ENCODE assay signal across 9 cellular contexts in genomic region chr6:33290459-33290858, GRCh38. TPM values are rescaled to one million over a fixed set of nuclear protein-coding genes. Genes with fewer than 3 reads are reported as not detected.
DNase-seq lines count a peak whose midpoint lies in the region; ATAC-seq, FAIRE-seq and TF ChIP-seq lines count a peak whose summit lies in the region.
"Had no signal": no experiment of that assay in that cellular context is flagged by ENCODE, and none has a peak within 500 bp of the region (broad histone marks: within the 10 kb centered on the region; RNA-seq: fewer than 3 reads in every experiment).

No MANE protein-coding gene starts in this region.

- ATAC-seq in IMR-90 (ENCODE audit: low read depth) = no peak

- no peak overlapping the region for H4K91ac ChIP-seq in IMR-90 (ENCODE audit: insufficient read depth, low read depth, low read length)

- TF ChIP-seq POLR2A in IMR-90 (IDR thresholded peaks at IDR 0.05; ENCODE audit: low read depth, low read length) (no peak), H54 (IDR thresholded peaks at IDR 0.05; ENCODE audit: low read depth, low read length) (no peak)

- H3K36me3 ChIP-seq in IMR-90 (ENCODE audit: control insufficient read depth, insufficient read depth, low read length) (peaks cover 36% of the 10 kb centered on the region), muscle layer of colon (ENCODE audit: insufficient read depth, low read length) (peaks cover 54% of the 10 kb centered on the region)

- no peak for TF ChIP-seq RAD21 in IMR-90 (IDR thresholded peaks at IDR 0.05; ENCODE audit: low read length)

- H3K4me3 Mint-ChIP-seq in MCF 10A (ENCODE audit: unreplicated experiment) = peak overlapping the region; percentile 88

- H3K36me3 Mint-ChIP-seq in MCF 10A (ENCODE audit: insufficient read depth, unreplicated experiment) = peaks cover 53% of the 10 kb centered on the region

- peak overlapping the region; percentile 53 to 94; a peak in 2 of 4 replicates for H4K8ac ChIP-seq in IMR-90 (ENCODE audit: low read depth in 2 of 2, low read length in 2 of 2)

- no peak overlapping the region for H3K27ac ChIP-seq in IMR-90 (ENCODE audit: insufficient read depth, low read length)
- H3K27ac ChIP-seq in muscle layer of colon (ENCODE audit: low read depth, low read length) = no peak overlapping the region

- FAIRE-seq in H54 (lab: Jason Lieb, UNC) = no peak

- H2BK15ac ChIP-seq in IMR-90 (ENCODE audit: low read depth, low read length) = no peak overlapping the region

- no peak overlapping the region for H3K14ac ChIP-seq in IMR-90 (replicated peaks; ENCODE audit: low read depth, low read length)

- no peak overlapping the region for H3K23ac ChIP-seq in IMR-90 (ENCODE audit: low read depth, low read length)

- POLR2A ChIA-PET in IMR-90 (lab: Charles Lee; ENCODE audit: unreplicated experiment) (no interaction called here), MCF 10A (lab: Yijun Ruan, JAX) (interaction anchor here (0.6 to 7.1 kb wide), 10 partner anchors 8 to 319 kb away, joined by 3 to 148 read pairs (median 23); partner anchors contain the start of genes B3GALT4, RGL2, RPS18 and TAPBP), GM10248 (lab: Yijun Ruan, JAX) (interaction anchor here (0.8 kb wide), 1 partner anchor 23 kb away, joined by 4 read pairs; no protein-coding TSS in a partner anchor)

- H3K56ac ChIP-seq in IMR-90 (ENCODE audit: extremely low read depth, insufficient read depth, low read length) = no peak overlapping the region

- H3K4ac ChIP-seq in IMR-90 (ENCODE audit: low read depth, low read length) = no peak overlapping the region

- H3K79me1 ChIP-seq in IMR-90 (ENCODE audit: low read depth in 1 of 2, low read length in 2 of 2) = peaks cover 27 to 53% of the 10 kb centered on the region in 2 experiments

- H3K9ac ChIP-seq in IMR-90 (ENCODE audit: low read depth, low read length) (no peak overlapping the region), muscle layer of colon (ENCODE audit: low read length) (peak overlapping the region; percentile 65)

- no peak for TF ChIP-seq CTCF in AG10803 (conservative IDR thresholded peaks at IDR 0.05; ENCODE audit: low read length)
- TF ChIP-seq CTCF in IMR-90 (conservative IDR thresholded peaks at IDR 0.05; ENCODE audit: low read depth, low read length) = no peak
- no peak for TF ChIP-seq CTCF in MCF 10A (IDR thresholded peaks at IDR 0.05; ENCODE audit: unreplicated experiment)
- no peak for TF ChIP-seq CTCF in GM10248 (IDR thresholded peaks at IDR 0.05; ENCODE audit: control extremely low read depth, extremely low read depth, low read depth, missing control alignments)

- H2BK120ac ChIP-seq in IMR-90 (ENCODE audit: low read depth, low read length) = no peak overlapping the region

- no peak overlapping the region for H4K5ac ChIP-seq in IMR-90 (ENCODE audit: low read depth, low read length)

- no peak overlapping the region for H2BK20ac ChIP-seq in IMR-90 (ENCODE audit: low read depth, low read length)

- no peaks in the 10 kb centered on the region for H4K20me1 ChIP-seq in IMR-90 (ENCODE audit: insufficient read depth, low read length)

- H2AK5ac ChIP-seq in IMR-90 (ENCODE audit: low read depth, low read length) = no peak overlapping the region

- dilution Hi-C loops in IMR-90 (cut with HindIII; ENCODE audit: low sequenced_read_pairs, unreplicated experiment) = no loop called here

- no peaks in the 10 kb centered on the region for H3K9me3 ChIP-seq in IMR-90 (ENCODE audit: control insufficient read depth, insufficient read depth, low read length)
- no peaks in the 10 kb centered on the region for H3K9me3 ChIP-seq in muscle layer of colon (ENCODE audit: low read length)

- in situ Hi-C loops in IMR-90 (cut with MboI; ENCODE audit: low sequenced_read_pairs) = no loop called here

- H2BK5ac ChIP-seq in IMR-90 (ENCODE audit: low read depth, low read length, poor library complexity, severe bottlenecking) = no peak overlapping the region

- no TSS peak for BruUV-seq in IMR-90 (replicated peaks; lab: Mats Ljungman, UMichigan)
- no TSS peak for BruUV-seq in MCF 10A (replicated peaks; lab: Mats Ljungman, UMichigan)

- peaks cover 24% of the 10 kb centered on the region for H3K4me1 Mint-ChIP-seq in MCF 10A (ENCODE audit: insufficient read depth, unreplicated experiment)

- 91% methylated on average over 4 of the region's 7 CpGs; no CpG with 5 or more reads in 1 of the 2 experiments for WGBS in IMR-90 (ENCODE audit: extremely low coverage in 2 of 2, insufficient read length in 1 of 2), 2 experiments

- H3K4me3 ChIP-seq in AG10803 (ENCODE audit: low read length) (peak overlapping the region; percentile 96), IMR-90 (ENCODE audit: insufficient read depth, low read depth, low read length) (no peak overlapping the region), muscle layer of colon (ENCODE audit: low read depth in 1 of 2, low read length in 2 of 2) (peak overlapping the region in 1 of 2 donors; percentile 79)

- intact Hi-C loops in IMR-90 (cut with micrococcal nuclease) = no loop called here
- intact Hi-C loops in MCF 10A (cut with micrococcal nuclease) = no loop called here

- H3K27me3 ChIP-seq in IMR-90 (ENCODE audit: control insufficient read depth, insufficient read depth, low read length) = no peaks in the 10 kb centered on the region
- H3K27me3 ChIP-seq in muscle layer of colon (ENCODE audit: control insufficient read depth in 1 of 2, insufficient read depth in 2 of 2, low read length in 2 of 2) = no peaks in the 10 kb centered on the region

- H2AK9ac ChIP-seq in IMR-90 (replicated peaks; ENCODE audit: low read depth, low read length, poor library complexity) = peak overlapping the region; percentile 91

- no peaks in the 10 kb centered on the region for H3K9me3 Mint-ChIP-seq in MCF 10A (ENCODE audit: unreplicated experiment)

- no peak overlapping the region for H3K18ac ChIP-seq in IMR-90 (ENCODE audit: low read depth, low read length)

- no peak overlapping the region for H3K27ac Mint-ChIP-seq in MCF 10A (ENCODE audit: low read depth, unreplicated experiment)

- H3K4me1 ChIP-seq in IMR-90 (ENCODE audit: control insufficient read depth, insufficient read depth, low read length) = peaks cover 7% of the 10 kb centered on the region
- peaks cover 19% of the 10 kb centered on the region for H3K4me1 ChIP-seq in muscle layer of colon (ENCODE audit: insufficient read depth, low read length)

- CTCF ChIA-PET in IMR-90 (lab: Yijun Ruan, JAX) (no interaction called here), MCF 10A (lab: Yijun Ruan, JAX) (interaction anchor here (0.7 kb wide), 2 partner anchors 9 to 12 kb away, joined by 3 to 8 read pairs; partner anchors contain the start of gene RGL2), GM10248 (lab: Yijun Ruan, JAX) (interaction anchor here (1.2 to 4.1 kb wide), 7 partner anchors 9 to 410 kb away, joined by 3 to 37 read pairs (median 3); partner anchors contain the start of genes B3GALT4, RPS18 and VPS52)

- peaks cover 3% of the 10 kb centered on the region; the same call in 1 of the 2 replicates for H3K9me1 ChIP-seq in IMR-90 (ENCODE audit: insufficient read depth, low read length)

- H3K27me3 Mint-ChIP-seq in MCF 10A (ENCODE audit: insufficient read depth, unreplicated experiment) = no peaks in the 10 kb centered on the region

- no peak overlapping the region for H2AFZ ChIP-seq in IMR-90 (replicated peaks; ENCODE audit: low read length, poor library complexity)

- DNase-seq in AG10803 (ENCODE audit: low read depth) (no peak), IMR-90 (no peak), MCF 10A (ENCODE audit: unreplicated experiment) (no peak), iPS-NIHi7 (ENCODE audit: extremely low spot score) (no peak), NCI-H1694 (lab: John Stamatoyannopoulos, UW) (no peak), H54 (ENCODE audit: insufficient read length, low spot score) (no peak), GM10248 (ENCODE audit: extremely low spot score) (no peak)
- DNase-seq: effector CD8-positive, alpha-beta T cell had no signal

- peak overlapping the region; percentile 97; the same call in 1 of the 2 replicates for H3K4me2 ChIP-seq in IMR-90 (ENCODE audit: low read depth, low read length)

TF ChIP-seq in IMR-90, 13 proteins besides CTCF, POLR2A, EP300 and RAD21 (continues in another document):
- TF ChIP-seq MAZ (IDR thresholded peaks at IDR 0.05; ENCODE audit: borderline replicate concordance, low read depth, low read length) = no peak
- no peak for TF ChIP-seq SMC3 (IDR thresholded peaks at IDR 0.05; ENCODE audit: low read depth, low read length)
- TF ChIP-seq USF2 (IDR thresholded peaks at IDR 0.05; ENCODE audit: low read depth, low read length) = no peak

RNA-seq across cellular contexts. Expression of gene PFDN6, which starts 1.1 kb away (rescaled TPM):
- total RNA-seq in IMR-90 (2012; rRNA removed) (24.4 and 41.7 TPM in 2 replicates), MCF 10A (2022) (54.7 and 67.1 TPM in 2 replicates)
- polyA plus RNA-seq in IMR-90 (2012; rRNA removed) = 76.5 and 92.1 TPM in 2 replicates
- polyA plus RNA-seq in IMR-90 (2012; cell fraction: cytosol; rRNA removed) = 14.6 and 24.2 TPM in 2 replicates
- 12.9 and 43.5 TPM in 2 replicates for polyA plus RNA-seq in IMR-90 (2012; cell fraction: nucleus; rRNA removed; ENCODE audit: low replicate concordance)

RNA-seq across cellular contexts. Expression of gene WDR46, which starts 1.4 kb away (rescaled TPM):
- total RNA-seq in IMR-90 (2012; rRNA removed) (68.9 and 73.8 TPM in 2 replicates), MCF 10A (2022) (53.1 and 57.0 TPM in 2 replicates)
- 81.6 and 88.0 TPM in 2 replicates for polyA plus RNA-seq in IMR-90 (2012; rRNA removed)
- 44.6 and 48.8 TPM in 2 replicates for polyA plus RNA-seq in IMR-90 (2012; cell fraction: cytosol; rRNA removed)
- polyA plus RNA-seq in IMR-90 (2012; cell fraction: nucleus; rRNA removed; ENCODE audit: low replicate concordance) = 196 and 239 TPM in 2 replicates

RNA-seq across cellular contexts. Expression of gene RGL2, which starts 8.3 kb away (rescaled TPM):
- 4.1 and 4.4 TPM in 2 replicates for total RNA-seq in IMR-90 (2012; rRNA removed)
- polyA plus RNA-seq in IMR-90 (2012; rRNA removed) = 26.9 TPM in 2 replicates
- 15.3 and 19.7 TPM in 2 replicates for polyA plus RNA-seq in IMR-90 (2012; cell fraction: cytosol; rRNA removed)
- polyA plus RNA-seq in IMR-90 (2012; cell fraction: nucleus; rRNA removed; ENCODE audit: low replicate concordance) = 198 and 258 TPM in 2 replicates
- 30.4 and 37.9 TPM in 2 replicates for total RNA-seq in MCF 10A (2022)

RNA-seq across cellular contexts. Expression of gene B3GALT4, which starts 13.5 kb away (rescaled TPM):
- total RNA-seq in IMR-90 (2012; rRNA removed) (0.72 and 0.83 TPM in 2 replicates), MCF 10A (2022) (0.37 and 0.58 TPM in 2 replicates)
- polyA plus RNA-seq in IMR-90 (2012; rRNA removed) = 0.49 and 0.70 TPM in 2 replicates
- 0.90 and 1.5 TPM in 2 replicates for polyA plus RNA-seq in IMR-90 (2012; cell fraction: cytosol; rRNA removed)
- polyA plus RNA-seq in IMR-90 (2012; cell fraction: nucleus; rRNA removed; ENCODE audit: low replicate concordance) = 0.18 and 0.47 TPM in 2 replicates

RNA-seq across cellular contexts. Expression of gene RPS18, which starts 18.6 kb away (rescaled TPM):
- total RNA-seq in IMR-90 (2012; rRNA removed) = 6,097 and 6,577 TPM in 2 replicates
- 8,417 and 8,876 TPM in 2 replicates for polyA plus RNA-seq in IMR-90 (2012; rRNA removed)
- polyA plus RNA-seq in IMR-90 (2012; cell fraction: cytosol; rRNA removed) = 5,094 and 5,254 TPM in 2 replicates
- 1,045 and 3,302 TPM in 2 replicates for polyA plus RNA-seq in IMR-90 (2012; cell fraction: nucleus; rRNA removed; ENCODE audit: low replicate concordance)
- 4,063 and 4,680 TPM in 2 replicates for total RNA-seq in MCF 10A (2022)
